ENCODE assay signal across 23 cellular contexts in genomic region chr1:26747048-26747447, GRCh38. TPM values are rescaled to one million over a fixed set of nuclear protein-coding genes. Genes with fewer than 3 reads are reported as not detected.
DNase-seq lines count a peak whose midpoint lies in the region; ATAC-seq and TF ChIP-seq lines count a peak whose summit lies in the region.
"Had no signal": no experiment of that assay in that cellular context is flagged by ENCODE, and none has a peak within 500 bp of the region (broad histone marks: within the 10 kb centered on the region; RNA-seq: fewer than 3 reads in every experiment).

No MANE protein-coding gene starts in this region.

- CTCF ChIA-PET in activated naive CD4-positive, alpha-beta T cell treated with anti-CD3 and anti-CD28 coated beads, Interleukin-2, amount 10 ng/mL, durations not matched to agents 7 days and 5 days (lab: Charles Lee) = interaction anchor here (2.4 kb wide), 1 partner anchor 42 kb away, joined by 7 read pairs; no protein-coding TSS in a partner anchor
- CTCF ChIA-PET in activated CD4-positive, alpha-beta memory T cell treated with anti-CD3 and anti-CD28 coated beads, Interleukin-2, amount 10 ng/mL, durations not matched to agents 7 days and 5 days (lab: Charles Lee) = interaction anchor here (0.7 kb wide), 1 partner anchor 145 kb away, joined by 3 read pairs; no protein-coding TSS in a partner anchor

- WGBS in thymus = 97% methylated on average over 5 of the region's 5 CpGs
- 84 to 91% methylated on average over 5 of the region's 5 CpGs for WGBS in body of pancreas, 2 donors

- peak overlapping the region; percentile 37 for H3K27ac ChIP-seq in thymus (ENCODE audit: low read depth)
- no peak overlapping the region for H3K27ac ChIP-seq in body of pancreas
- H3K27ac ChIP-seq: prostate gland, uterus, VCaP had no signal

- TF ChIP-seq POLR2A in body of pancreas (IDR thresholded peaks at IDR 0.05) = no peak

- POLR2A ChIA-PET in activated CD4-positive, alpha-beta memory T cell treated with anti-CD3 and anti-CD28 coated beads, Interleukin-2, amount 10 ng/mL, durations not matched to agents 7 days and 5 days (lab: Charles Lee) = interaction anchor here (0.9 to 14.6 kb wide), 6 partner anchors 25 to 276 kb away, joined by 3 to 204 read pairs (median 3); partner anchors contain the start of genes ARID1A and PIGV

- TF ChIP-seq CTCF in body of pancreas (IDR thresholded peaks at IDR 0.05) = no peak

- peak overlapping the region; percentile 33 for H3K27ac Mint-ChIP-seq in activated naive CD4-positive, alpha-beta T cell treated with anti-CD3 and anti-CD28 coated beads, Interleukin-2, amount 10 ng/mL, durations not matched to agents 7 days and 5 days
- peak overlapping the region; percentile 11 for H3K27ac Mint-ChIP-seq in activated CD4-positive, alpha-beta memory T cell treated with anti-CD3 and anti-CD28 coated beads, Interleukin-2, amount 10 ng/mL, durations not matched to agents 7 days and 5 days
- peak overlapping the region; percentile 62 for H3K27ac Mint-ChIP-seq in memory B cell
- H3K27ac Mint-ChIP-seq: dendritic cell treated with granulocyte-macrophage colony-stimulating factor and Interleukin-4, amounts not matched to agents 40 ng/mL and 50 ng/mL, for 4 days had no signal

- H3K36me3 ChIP-seq in thymus (ENCODE audit: control insufficient read depth, insufficient read depth) (peaks cover 35% of the 10 kb centered on the region), body of pancreas (replicated peaks in 1 of 2; ENCODE audit: insufficient read depth in 1 of 2, low read depth in 2 of 2) (peaks cover 0 to 3% of the 10 kb centered on the region in 2 donors)
- H3K36me3 ChIP-seq: uterus had no signal

- peaks cover 17% of the 10 kb centered on the region for H3K4me1 ChIP-seq in thymus (ENCODE audit: control insufficient read depth, insufficient read depth, low read length)
- peaks cover 16% of the 10 kb centered on the region for H3K4me1 ChIP-seq in body of pancreas

- intact Hi-C loops in body of pancreas (cut with DNase I) = no loop called here

- ATAC-seq in memory B cell (ENCODE audit: low read depth) (no peak), body of pancreas (no peak)
- ATAC-seq: GM12878 had no signal

- peaks cover 65% of the 10 kb centered on the region for H3K36me3 Mint-ChIP-seq in activated naive CD4-positive, alpha-beta T cell treated with anti-CD3 and anti-CD28 coated beads, Interleukin-2, amount 10 ng/mL, durations not matched to agents 7 days and 5 days
- peaks cover 81% of the 10 kb centered on the region for H3K36me3 Mint-ChIP-seq in activated CD4-positive, alpha-beta memory T cell treated with anti-CD3 and anti-CD28 coated beads, Interleukin-2, amount 10 ng/mL, durations not matched to agents 7 days and 5 days (ENCODE audit: low read depth)
- peaks cover 9% of the 10 kb centered on the region for H3K36me3 Mint-ChIP-seq in memory B cell

- H3K9me3 Mint-ChIP-seq in activated naive CD4-positive, alpha-beta T cell treated with anti-CD3 and anti-CD28 coated beads, Interleukin-2, amount 10 ng/mL, durations not matched to agents 7 days and 5 days = no peaks in the 10 kb centered on the region
- no peaks in the 10 kb centered on the region for H3K9me3 Mint-ChIP-seq in activated CD4-positive, alpha-beta memory T cell treated with anti-CD3 and anti-CD28 coated beads, Interleukin-2, amount 10 ng/mL, durations not matched to agents 7 days and 5 days
- no peaks in the 10 kb centered on the region for H3K9me3 Mint-ChIP-seq in memory B cell
- H3K9me3 Mint-ChIP-seq: dendritic cell treated with granulocyte-macrophage colony-stimulating factor and Interleukin-4, amounts not matched to agents 40 ng/mL and 50 ng/mL, for 4 days had no signal

- peaks cover 81% of the 10 kb centered on the region for H3K4me1 Mint-ChIP-seq in activated naive CD4-positive, alpha-beta T cell treated with anti-CD3 and anti-CD28 coated beads, Interleukin-2, amount 10 ng/mL, durations not matched to agents 7 days and 5 days
- H3K4me1 Mint-ChIP-seq in activated CD4-positive, alpha-beta memory T cell treated with anti-CD3 and anti-CD28 coated beads, Interleukin-2, amount 10 ng/mL, durations not matched to agents 7 days and 5 days = peaks cover 65% of the 10 kb centered on the region
- peaks cover 45% of the 10 kb centered on the region for H3K4me1 Mint-ChIP-seq in memory B cell

- H3K4me3 ChIP-seq in thymus (ENCODE audit: low read length) = no peak overlapping the region
- H3K4me3 ChIP-seq in body of pancreas = no peak overlapping the region
- H3K4me3 ChIP-seq: GM12878, prostate gland, uterus had no signal

- H3K4me3 Mint-ChIP-seq in activated naive CD4-positive, alpha-beta T cell treated with anti-CD3 and anti-CD28 coated beads, Interleukin-2, amount 10 ng/mL, durations not matched to agents 7 days and 5 days = no peak overlapping the region
- no peak overlapping the region for H3K4me3 Mint-ChIP-seq in activated CD4-positive, alpha-beta memory T cell treated with anti-CD3 and anti-CD28 coated beads, Interleukin-2, amount 10 ng/mL, durations not matched to agents 7 days and 5 days
- no peak overlapping the region for H3K4me3 Mint-ChIP-seq in memory B cell
- H3K4me3 Mint-ChIP-seq: dendritic cell treated with granulocyte-macrophage colony-stimulating factor and Interleukin-4, amounts not matched to agents 40 ng/mL and 50 ng/mL, for 4 days had no signal

- H3K27me3 ChIP-seq in thymus (ENCODE audit: control insufficient read depth, insufficient read depth) = no peaks in the 10 kb centered on the region
- no peaks in the 10 kb centered on the region for H3K27me3 ChIP-seq in body of pancreas
- H3K27me3 ChIP-seq: uterus had no signal

- DNase-seq in activated naive CD4-positive, alpha-beta T cell treated with anti-CD3 and anti-CD28 coated beads, Interleukin-2, amount 10 ng/mL, durations not matched to agents 7 days and 5 days = no peak
- DNase-seq in activated naive CD4-positive, alpha-beta T cell (lab: John Stamatoyannopoulos, UW) = no peak
- DNase-seq in activated CD4-positive, alpha-beta memory T cell treated with anti-CD3 and anti-CD28 coated beads, Interleukin-2, amount 10 ng/mL, durations not matched to agents 7 days and 5 days = no peak
- DNase-seq in memory B cell (ENCODE audit: low spot score in 2 of 2) (no peak), body of pancreas (no peak), HK-2 (ENCODE audit: unreplicated experiment) (no peak)
- no peak for DNase-seq in activated CD4-positive, CD25-positive, alpha-beta regulatory T cell treated with anti-CD3 and anti-CD28 coated beads, Interleukin-2, amount 50 U/mL, for 72 hours
- DNase-seq: activated gamma-delta T cell treated with Interleukin-2 at 50 U/mL for 16 hours; Calu3; erythroblast; MM.1S; NCI-H1694; NCI-H510A treated with DMSO at 0.1 percent for 48 hours; SHP77; stimulated activated CD4-positive, alpha-beta T cell treated with anti-CD3 and anti-CD28 coated beads, Interleukin-12 subunit alpha, Interleukin-12 subunit beta, amount 100 ng/mL, for 4 hours; stimulated activated naive CD4-positive, alpha-beta T cell; T-helper 1 cell; uterus had no signal

- H3K27me3 Mint-ChIP-seq in activated naive CD4-positive, alpha-beta T cell treated with anti-CD3 and anti-CD28 coated beads, Interleukin-2, amount 10 ng/mL, durations not matched to agents 7 days and 5 days = no peaks in the 10 kb centered on the region
- H3K27me3 Mint-ChIP-seq in activated CD4-positive, alpha-beta memory T cell treated with anti-CD3 and anti-CD28 coated beads, Interleukin-2, amount 10 ng/mL, durations not matched to agents 7 days and 5 days = no peaks in the 10 kb centered on the region
- H3K27me3 Mint-ChIP-seq in memory B cell = no peaks in the 10 kb centered on the region
- H3K27me3 Mint-ChIP-seq: dendritic cell treated with granulocyte-macrophage colony-stimulating factor and Interleukin-4, amounts not matched to agents 40 ng/mL and 50 ng/mL, for 4 days had no signal

- no peaks in the 10 kb centered on the region for H3K9me3 ChIP-seq in thymus (ENCODE audit: control insufficient read depth)
- no peaks in the 10 kb centered on the region for H3K9me3 ChIP-seq in body of pancreas
- H3K9me3 ChIP-seq: prostate gland, uterus had no signal

RNA-seq across cellular contexts. Expression of gene PIGV, which starts 40.7 kb away (rescaled TPM):
- 10 to 100 TPM; 16.6 to 16.9 TPM for total RNA-seq in activated CD4-positive, alpha-beta memory T cell treated with anti-CD3 and anti-CD28 coated beads, Interleukin-2, amount 10 ng/mL, durations not matched to agents 7 days and 5 days
- polyA plus RNA-seq in thymus = 10.6 TPM
- total RNA-seq in body of pancreas = 10 to 100 TPM; 10.9 to 14.2 TPM

RNA-seq across cellular contexts. Expression of gene ARID1A, which starts 51.2 kb away (rescaled TPM):
- 10 to 100 TPM; 88.9 to 90.0 TPM for total RNA-seq in activated CD4-positive, alpha-beta memory T cell treated with anti-CD3 and anti-CD28 coated beads, Interleukin-2, amount 10 ng/mL, durations not matched to agents 7 days and 5 days
- polyA plus RNA-seq in thymus = 30.7 TPM
- 10 to 100 TPM; 23.7 to 25.9 TPM for total RNA-seq in body of pancreas

Comparison
In these comparisons a context has a peak if more than half of its experiments do, and no peak if none do; other contexts are left out.
1. H3K27ac Mint-ChIP-seq: peak in every context shown above with its lines; median percentile 62 in memory B cell; 33 in activated naive CD4-positive, alpha-beta T cell treated with anti-CD3 and anti-CD28 coated beads, Interleukin-2, amount 10 ng/mL, durations not matched to agents 7 days and 5 days; 11 in activated CD4-positive, alpha-beta memory T cell treated with anti-CD3 and anti-CD28 coated beads, Interleukin-2, amount 10 ng/mL, durations not matched to agents 7 days and 5 days.